8 cellular contexts compared by ENCODE assay signal in genomic region chr14:60164404-60164716, GRCh38. TPM values are rescaled to one million over a fixed set of nuclear protein-coding genes. Genes with fewer than 3 reads are reported as not detected.
DNase-seq lines count a peak whose midpoint lies in the region; ATAC-seq and TF ChIP-seq lines count a peak whose summit lies in the region.

No MANE protein-coding gene starts in this region.

- H3K4me3 Mint-ChIP-seq in activated naive CD8-positive, alpha-beta T cell treated with anti-CD3 and anti-CD28 coated beads, Interleukin-2, amount 10 ng/mL, durations not matched to agents 7 days and 5 days = peak overlapping the region; percentile 87

- no peaks in the 10 kb centered on the region for H3K27me3 ChIP-seq in left lung
- no peaks in the 10 kb centered on the region for H3K27me3 ChIP-seq in transverse colon

- H3K36me3 Mint-ChIP-seq in activated naive CD8-positive, alpha-beta T cell treated with anti-CD3 and anti-CD28 coated beads, Interleukin-2, amount 10 ng/mL, durations not matched to agents 7 days and 5 days = peaks cover 22% of the 10 kb centered on the region

- peak overlapping the region; percentile 91 for H3K27ac Mint-ChIP-seq in activated naive CD8-positive, alpha-beta T cell treated with anti-CD3 and anti-CD28 coated beads, Interleukin-2, amount 10 ng/mL, durations not matched to agents 7 days and 5 days

- H3K27me3 Mint-ChIP-seq in activated naive CD8-positive, alpha-beta T cell treated with anti-CD3 and anti-CD28 coated beads, Interleukin-2, amount 10 ng/mL, durations not matched to agents 7 days and 5 days = no peaks in the 10 kb centered on the region

- no peak for TF ChIP-seq EP300 in transverse colon (IDR thresholded peaks at IDR 0.05; ENCODE audit: low read depth)

- intact Hi-C loops in left lung (cut with DNase I) = loop anchor here in 1 of 2 donors (10.0 kb wide), 1 partner anchor 80 kb away; no protein-coding TSS in a partner anchor
- intact Hi-C loops in transverse colon (cut with DNase I; ENCODE audit: low total_unique reads) = loop anchor here (10.0 kb wide), 1 partner anchor 70 kb away; the partner anchor contains the start of gene PCNX4
- intact Hi-C loops in posterior cingulate gyrus (cut with DNase I) = loop anchor here (2.0 kb wide), 1 partner anchor 200 kb away; no protein-coding TSS in a partner anchor

- POLR2A ChIA-PET in activated naive CD8-positive, alpha-beta T cell treated with anti-CD3 and anti-CD28 coated beads, Interleukin-2, amount 10 ng/mL, durations not matched to agents 7 days and 5 days (lab: Charles Lee) = interaction anchor here (0.9 to 5.7 kb wide), 7 partner anchors 8 to 200 kb away, joined by 3 to 37 read pairs (median 13); partner anchors contain the start of genes PCNX4 and PPM1A

- H3K9me3 Mint-ChIP-seq in activated naive CD8-positive, alpha-beta T cell treated with anti-CD3 and anti-CD28 coated beads, Interleukin-2, amount 10 ng/mL, durations not matched to agents 7 days and 5 days = no peaks in the 10 kb centered on the region

- H3K27ac ChIP-seq in left lung = peak overlapping the region; percentile 91 to 95
- peak overlapping the region; percentile 90 to 96 (median 94) for H3K27ac ChIP-seq in transverse colon

- H3K9me3 ChIP-seq in left lung (no peaks in the 10 kb centered on the region), transverse colon (no peaks in the 10 kb centered on the region)

- H3K36me3 ChIP-seq in left lung (no peaks in the 10 kb centered on the region), transverse colon (no peaks in the 10 kb centered on the region)

- peaks cover 0 to 42% of the 10 kb centered on the region in 2 donors for H3K4me1 ChIP-seq in left lung
- H3K4me1 ChIP-seq in transverse colon = peaks cover 5 to 25% (median 7%) of the 10 kb centered on the region in 4 donors

- 11 to 14% methylated on average over 5 of the region's 5 CpGs for WGBS in transverse colon (ENCODE audit: low coverage in 1 of 2), 2 donors

- in situ Hi-C loops in transverse colon (cut with MboI; ENCODE audit: low pct_ligation_motif_present in 1 of 4, low pct_unique_long_range_greater_than_20kb in 1 of 4, low sequenced_read_pairs in 3 of 4) = loop anchor here in 1 of 4 donors (10.0 kb wide), 1 partner anchor 80 kb away; no protein-coding TSS in a partner anchor

- TF ChIP-seq CTCF in left lung (IDR thresholded peaks at IDR 0.05) (no peak), transverse colon (IDR thresholded peaks at IDR 0.05) (no peak)

- H3K4me3 ChIP-seq in left lung = peak overlapping the region; percentile 67 to 86
- H3K4me3 ChIP-seq in transverse colon = peak overlapping the region; percentile 53 to 83 (median 66)

- no peak for TF ChIP-seq POLR2A in transverse colon (IDR thresholded peaks at IDR 0.05)

- DNase-seq in activated naive CD8-positive, alpha-beta T cell treated with anti-CD3 and anti-CD28 coated beads, Interleukin-2, amount 10 ng/mL, durations not matched to agents 7 days and 5 days = no peak
- DNase-seq in left lung = no peak
- DNase-seq in transverse colon = no peak
- DNase-seq in NCI-H82 treated with DMSO at 0.1 percent for 48 hours (lab: John Stamatoyannopoulos, UW; ENCODE audit: unreplicated experiment) = no peak
- no peak for DNase-seq in posterior cingulate gyrus
- no peak for DNase-seq in SIG-M5 treated with dmso at 0.1 percent for 504 hours (lab: John Stamatoyannopoulos, UW; ENCODE audit: unreplicated experiment)

- ATAC-seq in GM18873 (IDR thresholded peaks at IDR 0.05; ENCODE audit: low FRiP score, unreplicated experiment) = peak; percentile 7
- peak; percentile 2 for ATAC-seq in HG02970 (IDR thresholded peaks at IDR 0.05; ENCODE audit: low FRiP score, unreplicated experiment)
- ATAC-seq in activated naive CD8-positive, alpha-beta T cell treated with anti-CD3 and anti-CD28 coated beads, Interleukin-2, amount 10 ng/mL, durations not matched to agents 7 days and 5 days (ENCODE audit: low read depth) = no peak
- ATAC-seq in left lung = no peak

- peaks cover 29% of the 10 kb centered on the region for H3K4me1 Mint-ChIP-seq in activated naive CD8-positive, alpha-beta T cell treated with anti-CD3 and anti-CD28 coated beads, Interleukin-2, amount 10 ng/mL, durations not matched to agents 7 days and 5 days

RNA-seq across cellular contexts. Expression of gene DHRS7, which starts 0.8 kb away (rescaled TPM):
- total RNA-seq in activated naive CD8-positive, alpha-beta T cell treated with anti-CD3 and anti-CD28 coated beads, Interleukin-2, amount 10 ng/mL, durations not matched to agents 7 days and 5 days = 10 to 100 TPM; 69.3 to 73.0 TPM
- 100 to 1,000 TPM in 1 of 2 donors, 10 to 100 TPM in 1; 82.3 to 122 TPM for total RNA-seq in left lung
- 100 to 1,000 TPM in 2 of 4 donors, 10 to 100 TPM in 2; 22.4 to 154 (median 82.8) TPM for total RNA-seq in transverse colon

Comparison
In these comparisons a context has a peak if more than half of its experiments do, and no peak if none do; other contexts are left out.
1. ATAC-seq: peak in GM18873 (single experiment) and HG02970 (single experiment); none in activated naive CD8-positive, alpha-beta T cell treated with anti-CD3 and anti-CD28 coated beads, Interleukin-2, amount 10 ng/mL, durations not matched to agents 7 days and 5 days (single experiment) and left lung (single experiment).